ENCODE assay signal across 20 cellular contexts in genomic region chr2:1849450-1849849, GRCh38.
"Had no signal": no experiment of that assay in that cellular context is flagged by ENCODE, and none has a peak within 500 bp of the region (broad histone marks: within the 10 kb centered on the region; RNA-seq: fewer than 3 reads in every experiment).

No MANE protein-coding gene starts in this region.

- H3K27me3 ChIP-seq: right atrium auricular region had no signal

- H3K27ac ChIP-seq: esophagus squamous epithelium, gastroesophageal sphincter, right atrium auricular region, sigmoid colon, skin epidermis, stomach had no signal

- H3K9me3 ChIP-seq: esophagus squamous epithelium, gastroesophageal sphincter, right atrium auricular region, sigmoid colon, stomach had no signal

- DNase-seq: effector memory CD8-positive, alpha-beta T cell; esophagus squamous epithelium; foreskin fibroblast; glutamatergic neuron; immature natural killer cell; kidney; left cardiac atrium; left ventricle myocardium superior; mesendoderm; naive B cell; sigmoid colon; stimulated activated CD4-positive, alpha-beta T cell treated with anti-CD3 and anti-CD28 coated beads, Interleukin-2, amount 100 ng/mL, for 24 hours; stimulated activated naive CD4-positive, alpha-beta T cell; stomach; substantia nigra; trophoblast cell had no signal

- H3K36me3 ChIP-seq: esophagus squamous epithelium, gastroesophageal sphincter, right atrium auricular region, sigmoid colon, stomach had no signal

- ATAC-seq: effector memory CD8-positive, alpha-beta T cell; gastroesophageal sphincter; left cardiac atrium; left ventricle myocardium superior had no signal

- H3K4me3 ChIP-seq: esophagus squamous epithelium, gastroesophageal sphincter, lung, right atrium auricular region, sigmoid colon, skin epidermis, stomach had no signal

- H3K4me1 ChIP-seq: right atrium auricular region, stomach had no signal
